ENCODE assay signal across 1 cellular context in genomic region chr20:49052334-49052733, GRCh38.
TF ChIP-seq lines count a peak whose summit lies in the region.

No MANE protein-coding gene starts in this region.

TF ChIP-seq in HepG2, 621 proteins besides CTCF, POLR2A, EP300 and RAD21 (continued from another document and continues in another):
- no peak for TF ChIP-seq NFAT5 (CRISPR knock-in tag; IDR thresholded peaks at IDR 0.05)
- TF ChIP-seq TFDP1 (CRISPR knock-in tag; IDR thresholded peaks at IDR 0.05; ENCODE audit: borderline replicate concordance), result no peak
- no peak for TF ChIP-seq ZNF558 (CRISPR knock-in tag; IDR thresholded peaks at IDR 0.05; ENCODE audit: borderline replicate concordance)
- TF ChIP-seq ZNF782 (CRISPR knock-in tag; IDR thresholded peaks at IDR 0.05; ENCODE audit: borderline replicate concordance), result no peak
- no peak for TF ChIP-seq ZNF263 (CRISPR knock-in tag; IDR thresholded peaks at IDR 0.05)
- TF ChIP-seq, protein P1, sequence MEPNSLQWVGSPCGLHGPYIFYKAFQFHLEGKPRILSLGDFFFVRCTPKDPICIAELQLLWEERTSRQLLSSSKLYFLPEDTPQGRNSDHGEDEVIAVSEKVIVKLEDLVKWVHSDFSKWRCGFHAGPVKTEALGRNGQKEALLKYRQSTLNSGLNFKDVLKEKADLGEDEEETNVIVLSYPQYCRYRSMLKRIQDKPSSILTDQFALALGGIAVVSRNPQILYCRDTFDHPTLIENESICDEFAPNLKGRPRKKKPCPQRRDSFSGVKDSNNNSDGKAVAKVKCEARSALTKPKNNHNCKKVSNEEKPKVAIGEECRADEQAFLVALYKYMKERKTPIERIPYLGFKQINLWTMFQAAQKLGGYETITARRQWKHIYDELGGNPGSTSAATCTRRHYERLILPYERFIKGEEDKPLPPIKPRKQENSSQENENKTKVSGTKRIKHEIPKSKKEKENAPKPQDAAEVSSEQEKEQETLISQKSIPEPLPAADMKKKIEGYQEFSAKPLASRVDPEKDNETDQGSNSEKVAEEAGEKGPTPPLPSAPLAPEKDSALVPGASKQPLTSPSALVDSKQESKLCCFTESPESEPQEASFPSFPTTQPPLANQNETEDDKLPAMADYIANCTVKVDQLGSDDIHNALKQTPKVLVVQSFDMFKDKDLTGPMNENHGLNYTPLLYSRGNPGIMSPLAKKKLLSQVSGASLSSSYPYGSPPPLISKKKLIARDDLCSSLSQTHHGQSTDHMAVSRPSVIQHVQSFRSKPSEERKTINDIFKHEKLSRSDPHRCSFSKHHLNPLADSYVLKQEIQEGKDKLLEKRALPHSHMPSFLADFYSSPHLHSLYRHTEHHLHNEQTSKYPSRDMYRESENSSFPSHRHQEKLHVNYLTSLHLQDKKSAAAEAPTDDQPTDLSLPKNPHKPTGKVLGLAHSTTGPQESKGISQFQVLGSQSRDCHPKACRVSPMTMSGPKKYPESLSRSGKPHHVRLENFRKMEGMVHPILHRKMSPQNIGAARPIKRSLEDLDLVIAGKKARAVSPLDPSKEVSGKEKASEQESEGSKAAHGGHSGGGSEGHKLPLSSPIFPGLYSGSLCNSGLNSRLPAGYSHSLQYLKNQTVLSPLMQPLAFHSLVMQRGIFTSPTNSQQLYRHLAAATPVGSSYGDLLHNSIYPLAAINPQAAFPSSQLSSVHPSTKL (CRISPR knock-in tag; IDR thresholded peaks at IDR 0.05), result peak; percentile 23; the same call in 1 of the 2 replicates
- no peak for TF ChIP-seq HBP1 (CRISPR knock-in tag; IDR thresholded peaks at IDR 0.05; ENCODE audit: low read depth)
- TF ChIP-seq KLF9 (CRISPR knock-in tag; IDR thresholded peaks at IDR 0.05; ENCODE audit: low read depth), result no peak
- TF ChIP-seq SOX13 (IDR thresholded peaks at IDR 0.05), result no peak
- TF ChIP-seq SOX13 (CRISPR knock-in tag; conservative IDR thresholded peaks at IDR 0.05 in 1 of 2, IDR thresholded peaks at IDR 0.05 in 1 of 2), result peak in 1 of 2 experiments; percentile 38; a peak in 1 of 4 replicates
- TF ChIP-seq HDAC1 (CRISPR knock-in tag; IDR thresholded peaks at IDR 0.05), result no peak
- TF ChIP-seq MAFK (conservative IDR thresholded peaks at IDR 0.05 in 1 of 2, IDR thresholded peaks at IDR 0.05 in 1 of 2; ENCODE audit: low read length in 2 of 2), result no peak
- TF ChIP-seq JUNB (CRISPR knock-in tag; IDR thresholded peaks at IDR 0.05; ENCODE audit: borderline replicate concordance), result no peak
- TF ChIP-seq ARNT (IDR thresholded peaks at IDR 0.05), result no peak
- no peak for TF ChIP-seq ZNF256 (CRISPR knock-in tag; conservative IDR thresholded peaks at IDR 0.05)
- no peak for TF ChIP-seq HOXD1 (CRISPR knock-in tag; IDR thresholded peaks at IDR 0.05)
- TF ChIP-seq ZFP82 (CRISPR knock-in tag; IDR thresholded peaks at IDR 0.05; ENCODE audit: borderline replicate concordance), result no peak
- no peak for TF ChIP-seq MTF2 (CRISPR knock-in tag; IDR thresholded peaks at IDR 0.05; ENCODE audit: borderline replicate concordance)
- no peak for TF ChIP-seq ZNF367 (CRISPR knock-in tag; IDR thresholded peaks at IDR 0.05; ENCODE audit: borderline replicate concordance)
- TF ChIP-seq, protein P2, sequence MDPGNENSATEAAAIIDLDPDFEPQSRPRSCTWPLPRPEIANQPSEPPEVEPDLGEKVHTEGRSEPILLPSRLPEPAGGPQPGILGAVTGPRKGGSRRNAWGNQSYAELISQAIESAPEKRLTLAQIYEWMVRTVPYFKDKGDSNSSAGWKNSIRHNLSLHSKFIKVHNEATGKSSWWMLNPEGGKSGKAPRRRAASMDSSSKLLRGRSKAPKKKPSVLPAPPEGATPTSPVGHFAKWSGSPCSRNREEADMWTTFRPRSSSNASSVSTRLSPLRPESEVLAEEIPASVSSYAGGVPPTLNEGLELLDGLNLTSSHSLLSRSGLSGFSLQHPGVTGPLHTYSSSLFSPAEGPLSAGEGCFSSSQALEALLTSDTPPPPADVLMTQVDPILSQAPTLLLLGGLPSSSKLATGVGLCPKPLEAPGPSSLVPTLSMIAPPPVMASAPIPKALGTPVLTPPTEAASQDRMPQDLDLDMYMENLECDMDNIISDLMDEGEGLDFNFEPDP (CRISPR knock-in tag; conservative IDR thresholded peaks at IDR 0.05), result no peak
- TF ChIP-seq, protein P3, sequence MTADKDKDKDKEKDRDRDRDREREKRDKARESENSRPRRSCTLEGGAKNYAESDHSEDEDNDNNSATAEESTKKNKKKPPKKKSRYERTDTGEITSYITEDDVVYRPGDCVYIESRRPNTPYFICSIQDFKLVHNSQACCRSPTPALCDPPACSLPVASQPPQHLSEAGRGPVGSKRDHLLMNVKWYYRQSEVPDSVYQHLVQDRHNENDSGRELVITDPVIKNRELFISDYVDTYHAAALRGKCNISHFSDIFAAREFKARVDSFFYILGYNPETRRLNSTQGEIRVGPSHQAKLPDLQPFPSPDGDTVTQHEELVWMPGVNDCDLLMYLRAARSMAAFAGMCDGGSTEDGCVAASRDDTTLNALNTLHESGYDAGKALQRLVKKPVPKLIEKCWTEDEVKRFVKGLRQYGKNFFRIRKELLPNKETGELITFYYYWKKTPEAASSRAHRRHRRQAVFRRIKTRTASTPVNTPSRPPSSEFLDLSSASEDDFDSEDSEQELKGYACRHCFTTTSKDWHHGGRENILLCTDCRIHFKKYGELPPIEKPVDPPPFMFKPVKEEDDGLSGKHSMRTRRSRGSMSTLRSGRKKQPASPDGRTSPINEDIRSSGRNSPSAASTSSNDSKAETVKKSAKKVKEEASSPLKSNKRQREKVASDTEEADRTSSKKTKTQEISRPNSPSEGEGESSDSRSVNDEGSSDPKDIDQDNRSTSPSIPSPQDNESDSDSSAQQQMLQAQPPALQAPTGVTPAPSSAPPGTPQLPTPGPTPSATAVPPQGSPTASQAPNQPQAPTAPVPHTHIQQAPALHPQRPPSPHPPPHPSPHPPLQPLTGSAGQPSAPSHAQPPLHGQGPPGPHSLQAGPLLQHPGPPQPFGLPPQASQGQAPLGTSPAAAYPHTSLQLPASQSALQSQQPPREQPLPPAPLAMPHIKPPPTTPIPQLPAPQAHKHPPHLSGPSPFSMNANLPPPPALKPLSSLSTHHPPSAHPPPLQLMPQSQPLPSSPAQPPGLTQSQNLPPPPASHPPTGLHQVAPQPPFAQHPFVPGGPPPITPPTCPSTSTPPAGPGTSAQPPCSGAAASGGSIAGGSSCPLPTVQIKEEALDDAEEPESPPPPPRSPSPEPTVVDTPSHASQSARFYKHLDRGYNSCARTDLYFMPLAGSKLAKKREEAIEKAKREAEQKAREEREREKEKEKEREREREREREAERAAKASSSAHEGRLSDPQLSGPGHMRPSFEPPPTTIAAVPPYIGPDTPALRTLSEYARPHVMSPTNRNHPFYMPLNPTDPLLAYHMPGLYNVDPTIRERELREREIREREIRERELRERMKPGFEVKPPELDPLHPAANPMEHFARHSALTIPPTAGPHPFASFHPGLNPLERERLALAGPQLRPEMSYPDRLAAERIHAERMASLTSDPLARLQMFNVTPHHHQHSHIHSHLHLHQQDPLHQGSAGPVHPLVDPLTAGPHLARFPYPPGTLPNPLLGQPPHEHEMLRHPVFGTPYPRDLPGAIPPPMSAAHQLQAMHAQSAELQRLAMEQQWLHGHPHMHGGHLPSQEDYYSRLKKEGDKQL (CRISPR knock-in tag; IDR thresholded peaks at IDR 0.05; ENCODE audit: low read depth), result no peak
- TF ChIP-seq, protein P4, sequence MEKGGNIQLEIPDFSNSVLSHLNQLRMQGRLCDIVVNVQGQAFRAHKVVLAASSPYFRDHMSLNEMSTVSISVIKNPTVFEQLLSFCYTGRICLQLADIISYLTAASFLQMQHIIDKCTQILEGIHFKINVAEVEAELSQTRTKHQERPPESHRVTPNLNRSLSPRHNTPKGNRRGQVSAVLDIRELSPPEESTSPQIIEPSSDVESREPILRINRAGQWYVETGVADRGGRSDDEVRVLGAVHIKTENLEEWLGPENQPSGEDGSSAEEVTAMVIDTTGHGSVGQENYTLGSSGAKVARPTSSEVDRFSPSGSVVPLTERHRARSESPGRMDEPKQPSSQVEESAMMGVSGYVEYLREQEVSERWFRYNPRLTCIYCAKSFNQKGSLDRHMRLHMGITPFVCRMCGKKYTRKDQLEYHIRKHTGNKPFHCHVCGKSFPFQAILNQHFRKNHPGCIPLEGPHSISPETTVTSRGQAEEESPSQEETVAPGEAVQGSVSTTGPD (CRISPR knock-in tag; IDR thresholded peaks at IDR 0.05), result peak; percentile 92
- 0 out of 2 replicates have a peak, but pooled peaks have one; percentile 39 for TF ChIP-seq ARNT2 (CRISPR knock-in tag; IDR thresholded peaks at IDR 0.05; ENCODE audit: low read depth)
- no peak for TF ChIP-seq ZNF513 (CRISPR knock-in tag; conservative IDR thresholded peaks at IDR 0.05)
- 0 out of 2 replicates have a peak, but pooled peaks have one; percentile 18 for TF ChIP-seq NCOA2 (CRISPR knock-in tag; IDR thresholded peaks at IDR 0.05)
- no peak for TF ChIP-seq ZKSCAN1 (IDR thresholded peaks at IDR 0.05; ENCODE audit: low read length)
- TF ChIP-seq GRHL1 (CRISPR knock-in tag; conservative IDR thresholded peaks at IDR 0.05), result no peak
